Comparison of ENCODE assay signal across 17 cellular contexts in the genomic region with DNA sequence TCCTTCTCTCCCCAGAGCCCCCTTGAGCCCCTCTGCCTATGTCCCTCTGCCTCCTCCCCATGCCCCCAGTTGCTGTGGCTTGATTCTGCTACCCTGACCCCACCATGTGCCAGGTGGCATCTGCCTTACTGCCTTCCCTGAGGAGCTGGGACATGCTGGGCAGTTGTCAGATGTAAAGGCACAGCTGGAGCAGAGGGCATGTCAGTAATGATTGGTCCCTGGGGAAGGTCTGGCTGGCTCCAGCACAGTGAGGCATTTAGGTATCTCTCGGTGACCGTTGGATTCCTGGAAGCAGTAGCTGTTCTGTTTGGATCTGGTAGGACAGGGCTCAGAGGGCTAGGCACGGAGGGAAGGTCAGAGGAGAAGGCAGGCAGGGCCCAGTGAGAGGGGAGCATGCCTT. TPM values are rescaled to one million over a fixed set of nuclear protein-coding genes. Genes with fewer than 3 reads are reported as not detected.
DNase-seq lines count a peak whose midpoint lies in the region; ATAC-seq and TF ChIP-seq lines count a peak whose summit lies in the region.
"Had no signal": no experiment of that assay in that cellular context is flagged by ENCODE, and none has a peak within 500 bp of the region (broad histone marks: within the 10 kb centered on the region; RNA-seq: fewer than 3 reads in every experiment).

No MANE protein-coding gene starts in this region.

- peaks cover 2% of the 10 kb centered on the region for H3K36me3 ChIP-seq in NT2/D1 (ENCODE audit: insufficient read depth, insufficient read length, low read length)

- no peak overlapping the region for H3K4me3 Mint-ChIP-seq in activated naive CD4-positive, alpha-beta T cell treated with anti-CD3 and anti-CD28 coated beads, Interleukin-2, amount 50 U/mL, for 24 hours
- no peak overlapping the region for H3K4me3 Mint-ChIP-seq in natural killer cell treated with Interleukin-12 subunit alpha and Interleukin-12 subunit beta and Interleukin-15 and Interleukin-18, amount 100 ng/mL, for 72 hours
- no peak overlapping the region for H3K4me3 Mint-ChIP-seq in osteocyte (ENCODE audit: unreplicated experiment)
- H3K4me3 Mint-ChIP-seq: CD4-positive, alpha-beta memory T cell; GM23338; HFFc6 had no signal

- peak overlapping the region; percentile 29 for H3K9ac ChIP-seq in NT2/D1 (ENCODE audit: insufficient read length, low read depth)

- no peak for TF ChIP-seq CTCF in osteocyte (IDR thresholded peaks at IDR 0.05)

- no peaks in the 10 kb centered on the region for H3K27me3 ChIP-seq in NT2/D1 (ENCODE audit: insufficient read depth, insufficient read length)

- no peaks in the 10 kb centered on the region for H3K36me3 Mint-ChIP-seq in activated naive CD4-positive, alpha-beta T cell treated with anti-CD3 and anti-CD28 coated beads, Interleukin-2, amount 50 U/mL, for 24 hours
- H3K36me3 Mint-ChIP-seq in natural killer cell treated with Interleukin-12 subunit alpha and Interleukin-12 subunit beta and Interleukin-15 and Interleukin-18, amount 100 ng/mL, for 72 hours, result no peaks in the 10 kb centered on the region
- peaks cover 8% of the 10 kb centered on the region for H3K36me3 Mint-ChIP-seq in osteocyte (ENCODE audit: unreplicated experiment)

- peaks cover 11% of the 10 kb centered on the region for H3K4me1 Mint-ChIP-seq in activated naive CD4-positive, alpha-beta T cell treated with anti-CD3 and anti-CD28 coated beads, Interleukin-2, amount 50 U/mL, for 24 hours
- H3K4me1 Mint-ChIP-seq in natural killer cell treated with Interleukin-12 subunit alpha and Interleukin-12 subunit beta and Interleukin-15 and Interleukin-18, amount 100 ng/mL, for 72 hours (ENCODE audit: low read depth in 2 of 2), result peaks cover 0 to 7% of the 10 kb centered on the region in 2 donors
- peaks cover 10% of the 10 kb centered on the region for H3K4me1 Mint-ChIP-seq in osteocyte (ENCODE audit: unreplicated experiment)

- H3K9me3 Mint-ChIP-seq in activated naive CD4-positive, alpha-beta T cell treated with anti-CD3 and anti-CD28 coated beads, Interleukin-2, amount 50 U/mL, for 24 hours, result no peaks in the 10 kb centered on the region
- no peaks in the 10 kb centered on the region for H3K9me3 Mint-ChIP-seq in natural killer cell treated with Interleukin-12 subunit alpha and Interleukin-12 subunit beta and Interleukin-15 and Interleukin-18, amount 100 ng/mL, for 72 hours
- no peaks in the 10 kb centered on the region for H3K9me3 Mint-ChIP-seq in osteocyte (ENCODE audit: unreplicated experiment)
- H3K9me3 Mint-ChIP-seq: CD4-positive, alpha-beta memory T cell; GM23338; HFFc6 had no signal

- ATAC-seq in natural killer cell treated with Interleukin-12 subunit alpha and Interleukin-12 subunit beta and Interleukin-15 and Interleukin-18, amount 100 ng/mL, for 72 hours, result no peak
- ATAC-seq in GM18498 (IDR thresholded peaks at IDR 0.05; ENCODE audit: unreplicated experiment), result no peak
- ATAC-seq: GM23338, HepG2 had no signal

- peak overlapping the region; percentile 17 for H3K27ac Mint-ChIP-seq in activated naive CD4-positive, alpha-beta T cell treated with anti-CD3 and anti-CD28 coated beads, Interleukin-2, amount 50 U/mL, for 24 hours
- no peak overlapping the region for H3K27ac Mint-ChIP-seq in natural killer cell treated with Interleukin-12 subunit alpha and Interleukin-12 subunit beta and Interleukin-15 and Interleukin-18, amount 100 ng/mL, for 72 hours
- H3K27ac Mint-ChIP-seq in osteocyte (ENCODE audit: unreplicated experiment), result no peak overlapping the region
- H3K27ac Mint-ChIP-seq: CD4-positive, alpha-beta memory T cell; GM23338; HFFc6 had no signal

- DNase-seq in activated naive CD4-positive, alpha-beta T cell treated with anti-CD3 and anti-CD28 coated beads, Interleukin-2, amount 50 U/mL, for 16 hours, result no peak
- DNase-seq in NT2/D1 (ENCODE audit: low read depth, low spot score) (no peak), myocyte (ENCODE audit: low read depth) (peak; percentile 25), NCI-H2171 (lab: John Stamatoyannopoulos, UW) (no peak), osteocyte (ENCODE audit: extremely low spot score, unreplicated experiment) (no peak)
- DNase-seq in natural killer cell treated with Interleukin-12 subunit alpha and Interleukin-12 subunit beta and Interleukin-15 and Interleukin-18, amount 100 ng/mL, for 72 hours (ENCODE audit: low spot score), result no peak
- DNase-seq: 8988T; AML-193; CD4-positive, alpha-beta memory T cell; DMS53; GF-D8; HFFc6 had no signal

- no peak overlapping the region for H3K4me3 ChIP-seq in NT2/D1 (ENCODE audit: insufficient read length, low read depth)
- H3K4me3 ChIP-seq: GM23338, HAP-1 had no signal

- H3K27me3 Mint-ChIP-seq in activated naive CD4-positive, alpha-beta T cell treated with anti-CD3 and anti-CD28 coated beads, Interleukin-2, amount 50 U/mL, for 24 hours, result no peaks in the 10 kb centered on the region
- no peaks in the 10 kb centered on the region for H3K27me3 Mint-ChIP-seq in natural killer cell treated with Interleukin-12 subunit alpha and Interleukin-12 subunit beta and Interleukin-15 and Interleukin-18, amount 100 ng/mL, for 72 hours
- H3K27me3 Mint-ChIP-seq in osteocyte (ENCODE audit: unreplicated experiment), result no peaks in the 10 kb centered on the region
- H3K27me3 Mint-ChIP-seq: CD4-positive, alpha-beta memory T cell had no signal

- peaks cover 5% of the 10 kb centered on the region for H3K4me1 ChIP-seq in NT2/D1 (ENCODE audit: insufficient read depth, insufficient read length)

- H3K9me3 ChIP-seq in NT2/D1 (ENCODE audit: insufficient read depth, low read length), result no peaks in the 10 kb centered on the region
- H3K9me3 ChIP-seq: HAP-1 had no signal

RNA-seq across cellular contexts. Expression of a gene that starts 3.5 kb away (rescaled TPM):
- total RNA-seq in myocyte, result 7.5 and 15.2 TPM in 2 replicates
- polyA plus RNA-seq in myocyte (2012), result 8.4 TPM
- total RNA-seq in natural killer cell treated with Interleukin-12 subunit alpha and Interleukin-12 subunit beta and Interleukin-15 and Interleukin-18, amount 100 ng/mL, for 72 hours, result 10 to 100 TPM; 27.0 to 42.0 TPM
- total RNA-seq in osteocyte, result 11.9 and 12.7 TPM in 2 replicates

RNA-seq across cellular contexts. Expression of a gene that starts 24.6 kb away (rescaled TPM):
- total RNA-seq in myocyte, result 0.56 and 1.6 TPM in 2 replicates
- 3.7 TPM for polyA plus RNA-seq in myocyte (2012)
- 1 to 10 TPM in 1 of 2 donors, under 1 TPM in 1; 0.40 to 2.7 TPM for total RNA-seq in natural killer cell treated with Interleukin-12 subunit alpha and Interleukin-12 subunit beta and Interleukin-15 and Interleukin-18, amount 100 ng/mL, for 72 hours
- 23.5 and 24.1 TPM in 2 replicates for total RNA-seq in osteocyte
